28 cellular contexts compared by ENCODE assay signal in genomic region chr14:58875613-58876012, GRCh38.
"Had no signal": no experiment of that assay in that cellular context is flagged by ENCODE, and none has a peak within 500 bp of the region (broad histone marks: within the 10 kb centered on the region; RNA-seq: fewer than 3 reads in every experiment).

No MANE protein-coding gene starts in this region.

- H3K27me3 ChIP-seq: colonic mucosa, esophagus squamous epithelium, gastrocnemius medialis, heart right ventricle, left lung had no signal

- H3K9me3 ChIP-seq: colonic mucosa, esophagus squamous epithelium, gastrocnemius medialis, heart right ventricle, left lung, lower lobe of right lung, mucosa of descending colon had no signal

- H3K4me1 ChIP-seq: colonic mucosa, esophagus squamous epithelium, heart right ventricle, left lung, lower lobe of right lung had no signal

- H3K4me3 ChIP-seq: colonic mucosa, esophagus squamous epithelium, gastrocnemius medialis, heart right ventricle, left lung, lower lobe of right lung, mucosa of descending colon had no signal

- H3K27ac Mint-ChIP-seq: dendritic cell treated with granulocyte-macrophage colony-stimulating factor and Interleukin-4, amounts not matched to agents 40 ng/mL and 50 ng/mL, for 4 days; effector memory CD8-positive, alpha-beta T cell; endodermal cell; mesothelial cell of epicardium; naive B cell had no signal

- FAIRE-seq: endometrium, islet of Langerhans, keratinocyte had no signal

- H3K27me3 Mint-ChIP-seq: dendritic cell treated with granulocyte-macrophage colony-stimulating factor and Interleukin-4, amounts not matched to agents 40 ng/mL and 50 ng/mL, for 4 days; effector memory CD8-positive, alpha-beta T cell; naive B cell had no signal

- ATAC-seq: effector memory CD8-positive, alpha-beta T cell; esophagus mucosa; gastrocnemius medialis; heart right ventricle; left cardiac atrium; left lung; left ventricle myocardium superior; lower lobe of right lung; mucosa of descending colon had no signal

- H3K9me3 Mint-ChIP-seq: dendritic cell treated with granulocyte-macrophage colony-stimulating factor and Interleukin-4, amounts not matched to agents 40 ng/mL and 50 ng/mL, for 4 days; endodermal cell; naive B cell had no signal

- H3K27ac ChIP-seq: colonic mucosa, epithelial cell of prostate, esophagus squamous epithelium, gastrocnemius medialis, heart right ventricle, left lung, lower lobe of right lung had no signal

- H3K4me3 Mint-ChIP-seq: dendritic cell treated with granulocyte-macrophage colony-stimulating factor and Interleukin-4, amounts not matched to agents 40 ng/mL and 50 ng/mL, for 4 days; effector memory CD8-positive, alpha-beta T cell; endodermal cell; mesothelial cell of epicardium; naive B cell had no signal

- DNase-seq: colonic mucosa; cortex of kidney; effector CD8-positive, alpha-beta T cell; effector memory CD8-positive, alpha-beta T cell; endodermal cell; erythroblast; esophagus squamous epithelium; foreskin fibroblast; foreskin melanocyte; gastrocnemius medialis; glutamatergic neuron; head of caudate nucleus; heart right ventricle; hippocampal formation; left cardiac atrium; left lung; left ventricle myocardium superior; lower lobe of right lung; mesenchymal stem cell; mucosa of descending colon; naive B cell had no signal

- H3K36me3 ChIP-seq: colonic mucosa, esophagus squamous epithelium, gastrocnemius medialis, heart right ventricle, left lung, lower lobe of right lung had no signal

- H3K36me3 Mint-ChIP-seq: mesothelial cell of epicardium, naive B cell had no signal

- H3K4me1 Mint-ChIP-seq: naive B cell had no signal
